ENCODE assay signal across 8 cellular contexts in genomic region chr9:126805546-126806262, GRCh38. TPM values are rescaled to one million over a fixed set of nuclear protein-coding genes. Genes with fewer than 3 reads are reported as not detected.
DNase-seq lines count a peak whose midpoint lies in the region; ATAC-seq and TF ChIP-seq lines count a peak whose summit lies in the region.

No MANE protein-coding gene starts in this region.

- no peaks in the 10 kb centered on the region for H3K9me2 ChIP-seq in PC-3 (replicated peaks; ENCODE audit: low read length)

- H3K27me3 ChIP-seq in PC-3 (ENCODE audit: low read length) (no peaks in the 10 kb centered on the region), gastroesophageal sphincter (no peaks in the 10 kb centered on the region), prostate gland (replicated peaks; ENCODE audit: insufficient read depth) (no peaks in the 10 kb centered on the region), vagina (no peaks in the 10 kb centered on the region)

- H3K9me3 Mint-ChIP-seq in activated T-helper 1 cell treated with anti-CD3 and anti-CD28 coated beads, Interleukin-12 subunit alpha, Interleukin-12 subunit beta, Interleukin-2, Interleukin-4 antibody, amounts not matched to agents 30 ng/mL and 10 ng/mL and 1 ng/mL, durations not matched to agents 14 hours and 24 hours and 36 hours, result no peaks in the 10 kb centered on the region

- CTCF ChIA-PET in PC-3 (lab: Charles Lee), result no interaction called here

- DNase-seq in DMS 273 (lab: John Stamatoyannopoulos, UW; ENCODE audit: unreplicated experiment) (peak; percentile 77), DMS 273 treated with DMSO at 0.1 percent for 48 hours (lab: John Stamatoyannopoulos, UW) (no peak), PC-3 (peak; percentile 75), prostate gland (ENCODE audit: low spot score) (no peak), vagina (ENCODE audit: extremely low spot score in 2 of 2) (no peak)
- DNase-seq in activated T-helper 1 cell treated with anti-CD3 and anti-CD28 coated beads, Interleukin-12 subunit alpha, Interleukin-12 subunit beta, Interleukin-2, Interleukin-4 antibody, amounts not matched to agents 30 ng/mL and 10 ng/mL and 1 ng/mL, durations not matched to agents 14 hours and 24 hours and 36 hours (ENCODE audit: low spot score), result peak; percentile 75

- WGBS in gastroesophageal sphincter (ENCODE audit: low coverage in 1 of 2), 2 donors, result 20 to 22% methylated on average over 4 to 6 of the region's 8 CpGs
- 19% methylated on average over 8 of the region's 8 CpGs for WGBS in prostate gland

- TSS peak; percentile 43 for BruUV-seq in PC-3 (replicated peaks; lab: Mats Ljungman, UMichigan)

- H3K36me3 ChIP-seq in PC-3 (ENCODE audit: low read depth, low read length) (no peaks in the 10 kb centered on the region), gastroesophageal sphincter (peaks cover 0 to 17% of the 10 kb centered on the region in 2 donors), prostate gland (no peaks in the 10 kb centered on the region), vagina (peaks cover 0 to 11% of the 10 kb centered on the region in 2 donors)

- TF ChIP-seq CTCF in PC-3 (conservative IDR thresholded peaks at IDR 0.05; ENCODE audit: low read depth, low read length) (no peak), gastroesophageal sphincter (IDR thresholded peaks at IDR 0.05) (no peak), prostate gland (IDR thresholded peaks at IDR 0.05) (no peak), vagina (IDR thresholded peaks at IDR 0.05) (no peak)

- H3F3A ChIP-seq in PC-3 (ENCODE audit: low read length, unreplicated experiment), result no peaks in the 10 kb centered on the region

- POLR2A ChIA-PET in PC-3 (lab: Charles Lee; ENCODE audit: unreplicated experiment), result interaction anchor here (0.6 kb wide), 1 partner anchor 10 kb away, joined by 3 read pairs; no protein-coding TSS in a partner anchor

- no peak for TF ChIP-seq EP300 in gastroesophageal sphincter (IDR thresholded peaks at IDR 0.05)

- peaks cover 49% of the 10 kb centered on the region for H3K79me2 ChIP-seq in PC-3 (ENCODE audit: low read length)

- peaks cover 14% of the 10 kb centered on the region for H3K4me1 ChIP-seq in PC-3 (ENCODE audit: insufficient read depth, low read length)
- peaks cover 0 to 51% (median 6%) of the 10 kb centered on the region in 3 donors for H3K4me1 ChIP-seq in gastroesophageal sphincter
- peaks cover 11% of the 10 kb centered on the region for H3K4me1 ChIP-seq in prostate gland (replicated peaks)
- H3K4me1 ChIP-seq in vagina, result peaks cover 29% of the 10 kb centered on the region

- H3K27me3 Mint-ChIP-seq in activated T-helper 1 cell treated with anti-CD3 and anti-CD28 coated beads, Interleukin-12 subunit alpha, Interleukin-12 subunit beta, Interleukin-2, Interleukin-4 antibody, amounts not matched to agents 30 ng/mL and 10 ng/mL and 1 ng/mL, durations not matched to agents 14 hours and 24 hours and 36 hours (ENCODE audit: insufficient read depth), result peaks cover 2% of the 10 kb centered on the region

- H3K9ac ChIP-seq in PC-3 (ENCODE audit: low read length), result peak overlapping the region; percentile 92

- peak overlapping the region; percentile 96; the same call in 1 of the 2 replicates for H2AFZ ChIP-seq in PC-3 (ENCODE audit: low read length)

- peaks cover 14% of the 10 kb centered on the region; the same call in 1 of the 2 replicates for H4K20me1 ChIP-seq in PC-3 (ENCODE audit: low read length)

- H3K9me3 ChIP-seq in PC-3 (ENCODE audit: low read length), result no peaks in the 10 kb centered on the region
- H3K9me3 ChIP-seq in gastroesophageal sphincter, result no peaks in the 10 kb centered on the region
- H3K9me3 ChIP-seq in prostate gland, result no peaks in the 10 kb centered on the region
- H3K9me3 ChIP-seq in vagina, result no peaks in the 10 kb centered on the region

- H3K27ac ChIP-seq in PC-3 (ENCODE audit: low read length) (peak overlapping the region; percentile 67), gastroesophageal sphincter (peak overlapping the region; percentile 77 to 95 (median 92)), prostate gland (peak overlapping the region; percentile 75 to 76), vagina (peak overlapping the region; percentile 82)

- peak overlapping the region; percentile 99 for H3K27ac Mint-ChIP-seq in activated T-helper 1 cell treated with anti-CD3 and anti-CD28 coated beads, Interleukin-12 subunit alpha, Interleukin-12 subunit beta, Interleukin-2, Interleukin-4 antibody, amounts not matched to agents 30 ng/mL and 10 ng/mL and 1 ng/mL, durations not matched to agents 14 hours and 24 hours and 36 hours

- peak overlapping the region; percentile 92 for H3K4me3 Mint-ChIP-seq in activated T-helper 1 cell treated with anti-CD3 and anti-CD28 coated beads, Interleukin-12 subunit alpha, Interleukin-12 subunit beta, Interleukin-2, Interleukin-4 antibody, amounts not matched to agents 30 ng/mL and 10 ng/mL and 1 ng/mL, durations not matched to agents 14 hours and 24 hours and 36 hours

- peak overlapping the region; percentile 85 for H3K4me2 ChIP-seq in PC-3 (ENCODE audit: low read length)

- peaks cover 12% of the 10 kb centered on the region for H3K36me3 Mint-ChIP-seq in activated T-helper 1 cell treated with anti-CD3 and anti-CD28 coated beads, Interleukin-12 subunit alpha, Interleukin-12 subunit beta, Interleukin-2, Interleukin-4 antibody, amounts not matched to agents 30 ng/mL and 10 ng/mL and 1 ng/mL, durations not matched to agents 14 hours and 24 hours and 36 hours (ENCODE audit: low read depth)

- H3K4me3 ChIP-seq in PC-3 (ENCODE audit: low read length) (peak overlapping the region; percentile 96), gastroesophageal sphincter (peak overlapping the region; percentile 77 to 88), prostate gland (peak overlapping the region; percentile 81 to 87), vagina (peak overlapping the region; percentile 84 to 95)

- intact Hi-C loops in PC-3 (cut with micrococcal nuclease) (no loop called here), prostate gland (cut with DNase I) (no loop called here), vagina (cut with DNase I) (no loop called here)
- intact Hi-C loops in activated T-helper 1 cell treated with anti-CD3 and anti-CD28 coated beads, Interleukin-12 subunit alpha, Interleukin-12 subunit beta, Interleukin-2, Interleukin-4 antibody, amounts not matched to agents 30 ng/mL and 10 ng/mL and 1 ng/mL, durations not matched to agents 14 hours and 24 hours and 36 hours (cut with micrococcal nuclease), result loop anchor here (1.0 to 5.0 kb wide), 4 partner anchors 55 to 1283 kb away; partner anchors contain the start of genes RALGPS1 and ZBTB34

- ATAC-seq in HG02884 (IDR thresholded peaks at IDR 0.05; ENCODE audit: unreplicated experiment) (peak; percentile 60), PC-3 (peak; percentile 84), gastroesophageal sphincter (no peak)

- peaks cover 27% of the 10 kb centered on the region for H3K4me1 Mint-ChIP-seq in activated T-helper 1 cell treated with anti-CD3 and anti-CD28 coated beads, Interleukin-12 subunit alpha, Interleukin-12 subunit beta, Interleukin-2, Interleukin-4 antibody, amounts not matched to agents 30 ng/mL and 10 ng/mL and 1 ng/mL, durations not matched to agents 14 hours and 24 hours and 36 hours (ENCODE audit: low read depth)

- TF ChIP-seq POLR2A in gastroesophageal sphincter (IDR thresholded peaks at IDR 0.05), result no peak
- peak; percentile 15 for TF ChIP-seq POLR2A in prostate gland (IDR thresholded peaks at IDR 0.05)
- TF ChIP-seq POLR2A in vagina (IDR thresholded peaks at IDR 0.05), result no peak

RNA-seq across cellular contexts. Expression of gene ZBTB43, which starts 0.9 kb away (rescaled TPM):
- total RNA-seq in PC-3 (2014; rRNA removed) (5.9 and 36.1 TPM in 2 replicates), gastroesophageal sphincter (10 to 100 TPM in 2 of 4 donors, 1 to 10 TPM in 2; 9.7 to 12.3 (median 10.7) TPM), prostate gland (100 to 1,000 TPM in 1 of 2 donors, 10 to 100 TPM in 1; 30.0 to 118 TPM), vagina (15.5 TPM)
- total RNA-seq in activated T-helper 1 cell treated with anti-CD3 and anti-CD28 coated beads, Interleukin-12 subunit alpha, Interleukin-12 subunit beta, Interleukin-2, Interleukin-4 antibody, amounts not matched to agents 30 ng/mL and 10 ng/mL and 1 ng/mL, durations not matched to agents 14 hours and 24 hours and 36 hours, result 11.6 and 21.2 TPM in 2 replicates

RNA-seq across cellular contexts. Expression of gene ZBTB34, which starts 54.7 kb away (rescaled TPM):
- total RNA-seq in PC-3 (2014; rRNA removed) (1.6 and 1.8 TPM in 2 replicates), gastroesophageal sphincter (10 to 100 TPM; 11.0 to 14.2 (median 13.5) TPM), prostate gland (10 to 100 TPM in 1 of 2 donors, 1 to 10 TPM in 1; 4.5 to 10.8 TPM), vagina (8.6 TPM)
- total RNA-seq in activated T-helper 1 cell treated with anti-CD3 and anti-CD28 coated beads, Interleukin-12 subunit alpha, Interleukin-12 subunit beta, Interleukin-2, Interleukin-4 antibody, amounts not matched to agents 30 ng/mL and 10 ng/mL and 1 ng/mL, durations not matched to agents 14 hours and 24 hours and 36 hours, result 7.5 and 8.5 TPM in 2 replicates

Comparison
In these comparisons a context has a peak if more than half of its experiments do, and no peak if none do; other contexts are left out.
1. DNase-seq: peak in DMS 273 (single experiment), PC-3 (single experiment) and activated T-helper 1 cell treated with anti-CD3 and anti-CD28 coated beads, Interleukin-12 subunit alpha, Interleukin-12 subunit beta, Interleukin-2, Interleukin-4 antibody, amounts not matched to agents 30 ng/mL and 10 ng/mL and 1 ng/mL, durations not matched to agents 14 hours and 24 hours and 36 hours (single experiment); none in DMS 273 treated with DMSO at 0.1 percent for 48 hours (single experiment), prostate gland (single experiment) and vagina (0 of 2).
2. Peak in every context shown above with its lines, with median percentiles within 50 percentile points of each other: H3K27ac ChIP-seq and H3K4me3 ChIP-seq.